8 cellular contexts compared by ENCODE assay signal in the genomic region with DNA sequence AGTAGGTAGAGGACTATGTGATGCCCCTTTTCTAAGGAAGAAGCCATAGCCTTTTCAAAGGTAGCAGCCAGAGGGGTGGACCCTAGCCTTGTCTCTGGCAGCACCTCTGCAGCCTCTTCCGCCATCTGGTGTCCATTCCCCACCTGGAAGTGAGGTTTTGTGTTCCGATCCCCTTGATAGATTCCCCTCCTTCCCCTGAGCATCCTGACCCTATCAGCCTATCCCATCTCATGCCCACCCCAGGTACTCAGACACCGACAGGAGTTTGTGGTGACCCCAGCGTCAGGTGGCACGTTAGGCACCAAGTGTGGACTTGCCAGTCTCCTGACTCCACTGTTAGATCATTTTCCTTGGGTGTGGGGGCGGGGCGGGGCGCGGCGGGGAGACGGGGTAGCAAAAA. TPM values are rescaled to one million over a fixed set of nuclear protein-coding genes. Genes with fewer than 3 reads are reported as not detected.
DNase-seq lines count a peak whose midpoint lies in the region; ATAC-seq lines count a peak whose summit lies in the region.

No MANE protein-coding gene starts in this region.

- DNase-seq in NCI-H2171 treated with DMSO at 0.1 percent for 48 hours (lab: John Stamatoyannopoulos, UW) = peak; percentile 68
- DNase-seq in NCI-H2171 (lab: John Stamatoyannopoulos, UW) = no peak
- peak; percentile 60 for DNase-seq in NAMALWA (ENCODE audit: low spot score)
- peak; percentile 52 for DNase-seq in iris pigment epithelial cell (ENCODE audit: low read depth)
- DNase-seq in foreskin melanocyte = no peak

- peak overlapping the region; percentile 83 for H3K27ac Mint-ChIP-seq in activated naive CD8-positive, alpha-beta T cell

- ATAC-seq in GM21825 (IDR thresholded peaks at IDR 0.05; ENCODE audit: unreplicated experiment) = no peak

- H3K27me3 Mint-ChIP-seq in activated naive CD8-positive, alpha-beta T cell = no peaks in the 10 kb centered on the region

- H3K9me3 Mint-ChIP-seq in activated naive CD8-positive, alpha-beta T cell (ENCODE audit: low read depth) = no peaks in the 10 kb centered on the region

- peaks cover 58% of the 10 kb centered on the region for H3K4me1 Mint-ChIP-seq in activated naive CD8-positive, alpha-beta T cell (ENCODE audit: low read depth)

- H3K4me3 Mint-ChIP-seq in activated naive CD8-positive, alpha-beta T cell = peak overlapping the region; percentile 99

- peaks cover 8% of the 10 kb centered on the region for H3K36me3 Mint-ChIP-seq in activated naive CD8-positive, alpha-beta T cell

- H3K27ac ChIP-seq in temporal lobe (ENCODE audit: low read depth, low read length) = peak overlapping the region; percentile 61

RNA-seq across cellular contexts. Expression of gene FAM89B, which starts 0.4 kb away (rescaled TPM):
- total RNA-seq in temporal lobe = 21.9 TPM

RNA-seq across cellular contexts. Expression of gene ZNRD2, which starts 1.7 kb away (rescaled TPM):
- total RNA-seq in temporal lobe = 20.7 TPM

RNA-seq across cellular contexts. Expression of gene EHBP1L1, which starts 3.9 kb away (rescaled TPM):
- 14.0 TPM for total RNA-seq in temporal lobe

RNA-seq across cellular contexts. Expression of gene LTBP3, which starts 13.8 kb away (rescaled TPM):
- total RNA-seq in temporal lobe = 38.6 TPM

RNA-seq across cellular contexts. Expression of gene KCNK7, which starts 23.7 kb away (rescaled TPM):
- not detected for total RNA-seq in temporal lobe

Comparison
In these comparisons a context has a peak if more than half of its experiments do, and no peak if none do; other contexts are left out.
1. DNase-seq: peak in NCI-H2171 treated with DMSO at 0.1 percent for 48 hours (single experiment), NAMALWA (single experiment) and iris pigment epithelial cell (single experiment); none in NCI-H2171 (single experiment) and foreskin melanocyte (single experiment).